16 cellular contexts compared by ENCODE assay signal in the genomic region with DNA sequence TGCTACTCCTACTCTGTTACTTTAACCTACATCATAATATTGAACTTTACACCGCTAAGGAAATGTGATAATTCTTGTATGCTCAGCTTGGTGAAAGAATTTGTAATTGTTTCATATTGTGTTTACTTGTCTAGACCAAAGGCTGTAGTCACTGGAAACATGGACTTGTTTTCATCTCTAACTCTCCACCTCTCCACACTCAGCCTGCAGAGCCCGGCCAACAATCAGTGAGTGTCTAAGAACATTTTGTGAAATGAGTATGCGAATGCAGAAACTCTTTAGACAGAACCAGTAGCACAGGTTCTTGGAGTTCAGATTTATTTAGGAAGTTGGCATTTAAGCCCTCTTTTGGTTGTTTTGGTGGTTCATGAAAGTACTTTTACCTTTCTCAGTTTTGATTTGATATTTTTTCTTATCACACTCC. TPM values are rescaled to one million over a fixed set of nuclear protein-coding genes. Genes with fewer than 3 reads are reported as not detected.
DNase-seq lines count a peak whose midpoint lies in the region; ATAC-seq and TF ChIP-seq lines count a peak whose summit lies in the region.
"Had no signal": no experiment of that assay in that cellular context is flagged by ENCODE, and none has a peak within 500 bp of the region (broad histone marks: within the 10 kb centered on the region; RNA-seq: fewer than 3 reads in every experiment).

No MANE protein-coding gene starts in this region.

- TF ChIP-seq POLR2A in stomach (IDR thresholded peaks at IDR 0.05) (no peak), Peyer's patch (IDR thresholded peaks at IDR 0.05) (no peak)

- H3K4me1 ChIP-seq in PC-3 (ENCODE audit: insufficient read depth, low read length) (peaks cover 54% of the 10 kb centered on the region), right cardiac atrium (ENCODE audit: control insufficient read depth, insufficient read depth, low read length) (no peaks in the 10 kb centered on the region), stomach (peaks cover 12 to 47% (median 30%) of the 10 kb centered on the region in 4 donors), Peyer's patch (peaks cover 0 to 5% (median 0%) of the 10 kb centered on the region in 4 donors)

- H3K9me3 ChIP-seq in PC-3 (ENCODE audit: low read length) (no peaks in the 10 kb centered on the region), right cardiac atrium (ENCODE audit: control insufficient read depth, low read length) (no peaks in the 10 kb centered on the region), stomach (no peaks in the 10 kb centered on the region), Peyer's patch (no peaks in the 10 kb centered on the region)
- H3K9me3 ChIP-seq: A549, BLaER1 had no signal

- BruUV-seq in PC-3 (replicated peaks; lab: Mats Ljungman, UMichigan), result no TSS peak

- DNase-seq in PC-3 (peak; percentile 25), dorsolateral prefrontal cortex (no peak), right cardiac atrium (peak; percentile 44 to 73 (median 64)), stomach (peak; percentile 40), Peyer's patch (no peak), left colon (no peak)
- DNase-seq: CD8-positive, alpha-beta T cell; GOT3; NCI-H1105; NCI-H2081 treated with DMSO at 0.1 percent for 48 hours; NK-92 treated with Interleukin-12 subunit alpha and Interleukin-12 subunit beta, amount 100 ng/mL, for 24 hours had no signal

- no peak for TF ChIP-seq EP300 in stomach (IDR thresholded peaks at IDR 0.05)

- POLR2A ChIA-PET in PC-3 (lab: Charles Lee; ENCODE audit: unreplicated experiment), result no interaction called here

- no peaks in the 10 kb centered on the region for H3K36me3 ChIP-seq in PC-3 (ENCODE audit: low read depth, low read length)
- no peaks in the 10 kb centered on the region for H3K36me3 ChIP-seq in stomach
- H3K36me3 ChIP-seq in Peyer's patch, result no peaks in the 10 kb centered on the region
- H3K36me3 ChIP-seq: BLaER1 had no signal

- H3K4me3 ChIP-seq in PC-3 (ENCODE audit: low read length) (no peak overlapping the region), dorsolateral prefrontal cortex (no peak overlapping the region), right cardiac atrium (ENCODE audit: low read length) (no peak overlapping the region), stomach (no peak overlapping the region), Peyer's patch (no peak overlapping the region)
- H3K4me3 ChIP-seq: A549, BLaER1, K562 had no signal

- H3F3A ChIP-seq in PC-3 (ENCODE audit: low read length, unreplicated experiment), result no peaks in the 10 kb centered on the region

- no peak for ATAC-seq in PC-3
- ATAC-seq in right cardiac atrium, result peak in 1 of 2 donors; percentile 19
- no peak for ATAC-seq in HG02852 (IDR thresholded peaks at IDR 0.05; ENCODE audit: unreplicated experiment)
- no peak for ATAC-seq in left colon
- no peak for ATAC-seq in HG03439 (IDR thresholded peaks at IDR 0.05; ENCODE audit: unreplicated experiment)
- ATAC-seq: A549; CD8-positive, alpha-beta T cell; K562 had no signal

- CTCF ChIA-PET in PC-3 (lab: Charles Lee), result no interaction called here

- intact Hi-C loops in PC-3 (cut with micrococcal nuclease), result loop anchor here (5.0 kb wide), 1 partner anchor 133 kb away; no protein-coding TSS in a partner anchor
- intact Hi-C loops in dorsolateral prefrontal cortex (cut with DNase I), result loop anchor here in 1 of 2 donors (5.0 kb wide), 2 partner anchors 303 to 368 kb away; a partner anchor contains a TSS
- intact Hi-C loops in right cardiac atrium (cut with DNase I), result loop anchor here (5.0 to 10.0 kb wide), 6 partner anchors 106 to 158 kb away; a partner anchor contains a TSS
- intact Hi-C loops in stomach (cut with DNase I; ENCODE audit: low total_unique reads), result loop anchor here (10.0 kb wide), 1 partner anchor 146 kb away; no protein-coding TSS in a partner anchor
- intact Hi-C loops in left colon (cut with DNase I, micrococcal nuclease), result loop anchor here in 1 of 2 donors (10.0 kb wide), 1 partner anchor 146 kb away; no protein-coding TSS in a partner anchor

- H3K27me3 ChIP-seq in PC-3 (ENCODE audit: low read length) (no peaks in the 10 kb centered on the region), dorsolateral prefrontal cortex (no peaks in the 10 kb centered on the region), right cardiac atrium (ENCODE audit: control insufficient read depth, insufficient read depth) (no peaks in the 10 kb centered on the region), stomach (no peaks in the 10 kb centered on the region), Peyer's patch (no peaks in the 10 kb centered on the region)
- H3K27me3 ChIP-seq: BLaER1 had no signal

- no peak overlapping the region for H3K9ac ChIP-seq in PC-3 (ENCODE audit: low read length)
- H3K9ac ChIP-seq: BLaER1 had no signal

- H3K27ac ChIP-seq in PC-3 (ENCODE audit: low read length) (no peak overlapping the region), dorsolateral prefrontal cortex (peak overlapping the region in 36 of 59 donors; percentile 7 to 95 (median 53)), right cardiac atrium (ENCODE audit: low read length) (no peak overlapping the region), stomach (peak overlapping the region in 2 of 5 donors; percentile 4 to 28), Peyer's patch (no peak overlapping the region)
- H3K27ac ChIP-seq: BLaER1 had no signal

- H4K20me1 ChIP-seq in PC-3 (ENCODE audit: low read length), result no peaks in the 10 kb centered on the region
- H4K20me1 ChIP-seq: BLaER1 had no signal

- TF ChIP-seq CTCF in PC-3 (conservative IDR thresholded peaks at IDR 0.05; ENCODE audit: low read depth, low read length) (no peak), dorsolateral prefrontal cortex (IDR thresholded peaks at IDR 0.05 in 54 of 56, conservative IDR thresholded peaks at IDR 0.05 in 2 of 56; ENCODE audit: low read depth in 1 of 56, partially characterized antibody in 56 of 56) (no peak), stomach (IDR thresholded peaks at IDR 0.05) (no peak), Peyer's patch (IDR thresholded peaks at IDR 0.05) (no peak)

- WGBS in right cardiac atrium, result 57% methylated on average over 3 of the region's 3 CpGs
- WGBS in stomach, 5 donors, result 38 to 53% (median 47%) methylated on average over 3 of the region's 3 CpGs

- peaks cover 10% of the 10 kb centered on the region for H3K79me2 ChIP-seq in PC-3 (ENCODE audit: low read length)

- H2AFZ ChIP-seq in PC-3 (ENCODE audit: low read length), result no peak overlapping the region

- H3K4me2 ChIP-seq in PC-3 (ENCODE audit: low read length), result no peak overlapping the region
- H3K4me2 ChIP-seq: A549, BLaER1 had no signal

- no peaks in the 10 kb centered on the region for H3K9me2 ChIP-seq in PC-3 (replicated peaks; ENCODE audit: low read length)

RNA-seq across cellular contexts. Expression of a gene that starts 3.2 kb away (rescaled TPM):
- 10.3 and 10.4 TPM in 2 replicates for total RNA-seq in PC-3 (2014; rRNA removed)
- 10 to 100 TPM in 118 of 120 experiments, 1 to 10 TPM in 2; 8.8 to 33.0 (median 17.9) TPM for total RNA-seq in dorsolateral prefrontal cortex
- total RNA-seq in right cardiac atrium, result 10 to 100 TPM; 13.6 to 19.3 (median 15.9) TPM
- polyA plus RNA-seq in right cardiac atrium, result 31.1 TPM
- total RNA-seq in stomach, result 10 to 100 TPM in 3 of 5 donors, 1 to 10 TPM in 2; 8.1 to 36.2 (median 20.0) TPM
- 10 to 100 TPM; 19.3 to 25.4 (median 19.9) TPM for polyA plus RNA-seq in stomach
- 10 to 100 TPM in 3 of 4 donors, 1 to 10 TPM in 1; 6.7 to 25.6 (median 12.0) TPM for total RNA-seq in Peyer's patch
- total RNA-seq in left colon, result 10 to 100 TPM; 13.3 to 23.1 TPM

Comparison
In these comparisons a context has a peak if more than half of its experiments do, and no peak if none do; other contexts are left out.
1. DNase-seq: peak in PC-3 (single experiment), right cardiac atrium (3 of 3) and stomach (single experiment); none in dorsolateral prefrontal cortex (0 of 10), Peyer's patch (0 of 3) and left colon (0 of 2).
2. H3K27ac ChIP-seq: peak in dorsolateral prefrontal cortex (36 of 59); none in PC-3 (single experiment), right cardiac atrium (single experiment) and Peyer's patch (0 of 4).